8 cellular contexts compared by ENCODE assay signal in the genomic region with DNA sequence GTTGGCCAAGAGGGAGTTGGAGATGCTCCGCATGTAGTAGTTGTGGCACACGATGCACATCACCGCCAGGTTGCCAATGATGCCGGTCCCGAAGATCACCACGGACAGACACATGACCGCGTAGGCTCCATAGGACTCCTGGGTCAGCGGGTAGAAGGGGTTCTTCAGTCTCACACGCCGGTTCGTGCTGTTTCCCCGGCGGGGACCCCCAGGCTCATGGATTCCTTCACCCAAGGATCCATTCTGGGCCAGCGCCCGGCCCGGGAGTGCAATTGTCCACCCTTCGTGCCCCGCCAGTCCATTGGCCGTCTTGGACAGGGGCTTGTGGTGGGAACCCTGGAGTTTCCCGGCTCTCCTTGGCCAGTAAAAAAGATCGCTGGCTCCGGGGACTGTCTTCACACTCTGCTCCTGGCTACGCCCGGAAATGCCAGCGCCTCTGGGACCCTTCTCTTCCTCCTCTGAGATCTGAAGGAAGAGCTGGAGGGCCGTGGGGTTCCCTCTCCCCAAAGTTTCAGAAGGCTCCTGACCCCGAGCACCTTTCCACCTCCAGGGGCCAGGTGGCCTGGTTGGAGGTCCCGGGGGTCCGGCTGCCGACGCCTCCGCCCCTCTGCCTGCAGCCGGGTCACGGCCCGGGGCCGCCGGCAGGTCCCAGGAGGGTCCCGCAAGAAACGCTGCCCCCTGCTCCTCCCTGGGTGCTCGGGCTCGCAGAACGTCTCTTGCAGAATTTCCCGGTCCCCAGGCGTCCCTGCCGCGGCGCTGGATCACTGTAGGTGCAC. TPM values are rescaled to one million over a fixed set of nuclear protein-coding genes. Genes with fewer than 3 reads are reported as not detected.
DNase-seq lines count a peak whose midpoint lies in the region; TF ChIP-seq lines count a peak whose summit lies in the region.

No MANE protein-coding gene starts in this region.

- H3K4me1 Mint-ChIP-seq in progenitor cell of endocrine pancreas (ENCODE audit: low read depth), result peaks cover 19% of the 10 kb centered on the region

- TF ChIP-seq CTCF in VCaP (conservative IDR thresholded peaks at IDR 0.05) (no peak), progenitor cell of endocrine pancreas (IDR thresholded peaks at IDR 0.05; ENCODE audit: unreplicated experiment) (no peak)

- H3K4me3 Mint-ChIP-seq in progenitor cell of endocrine pancreas (ENCODE audit: low read depth), result peak overlapping the region; percentile 87

- DNase-seq in EL (peak; percentile 12), globus pallidus (ENCODE audit: low spot score) (peak; percentile 42), progenitor cell of endocrine pancreas (ENCODE audit: low spot score, unreplicated experiment) (no peak), NCI-H2029 (lab: John Stamatoyannopoulos, UW) (no peak), NOMO-1 treated with DMSO at 0.1 percent for 48 hours (lab: John Stamatoyannopoulos, UW; ENCODE audit: unreplicated experiment) (no peak), 8988T (no peak)
- DNase-seq in activated CD8-positive, alpha-beta memory T cell treated with anti-CD3 and anti-CD28 coated beads for 24 hours, result no peak

- H3K27me3 Mint-ChIP-seq in progenitor cell of endocrine pancreas, result peaks cover 19% of the 10 kb centered on the region

- peak overlapping the region; percentile 64; the same call in 1 of the 2 replicates for H3K27ac ChIP-seq in VCaP

- no peaks in the 10 kb centered on the region for H3K9me3 Mint-ChIP-seq in progenitor cell of endocrine pancreas (ENCODE audit: low read depth)

- peaks cover 3% of the 10 kb centered on the region for H3K36me3 Mint-ChIP-seq in progenitor cell of endocrine pancreas (ENCODE audit: insufficient read depth)

- H3K27ac Mint-ChIP-seq in progenitor cell of endocrine pancreas, result peak overlapping the region; percentile 92

RNA-seq across cellular contexts. Expression of a gene that starts 1.3 kb away (rescaled TPM):
- total RNA-seq in progenitor cell of endocrine pancreas, result 6.6 and 7.2 TPM in 2 replicates

Comparison
In these comparisons a context has a peak if more than half of its experiments do, and no peak if none do; other contexts are left out.
1. DNase-seq: peak in EL (single experiment) and globus pallidus (single experiment); none in progenitor cell of endocrine pancreas (single experiment), NCI-H2029 (single experiment), NOMO-1 treated with DMSO at 0.1 percent for 48 hours (single experiment), activated CD8-positive, alpha-beta memory T cell treated with anti-CD3 and anti-CD28 coated beads for 24 hours (single experiment) and 8988T (single experiment).